In genomic region chr10:20254497-20254896, GRCh38 we compare ENCODE assay signal across 26 cellular contexts.
"Had no signal": no experiment of that assay in that cellular context is flagged by ENCODE, and none has a peak within 500 bp of the region (broad histone marks: within the 10 kb centered on the region; RNA-seq: fewer than 3 reads in every experiment).

No MANE protein-coding gene starts in this region.

- H3K4me3 Mint-ChIP-seq: immature natural killer cell; naive thymus-derived CD8-positive, alpha-beta T cell; nephron progenitor cell; stimulated activated effector memory CD8-positive, alpha-beta T cell treated with anti-CD3 and anti-CD28 coated beads, Interleukin-12 subunit alpha, Interleukin-12 subunit beta, amount 100 ng/mL, for 72 hours; stimulated activated naive CD8-positive, alpha-beta T cell treated with anti-CD3 and anti-CD28 coated beads, Interleukin-15, Interleukin-2, amounts not matched to agents 100 ng/mL and 50 ng/mL, for 24 hours had no signal

- H3K36me3 Mint-ChIP-seq: naive thymus-derived CD8-positive, alpha-beta T cell; stimulated activated effector memory CD8-positive, alpha-beta T cell treated with anti-CD3 and anti-CD28 coated beads, Interleukin-12 subunit alpha, Interleukin-12 subunit beta, amount 100 ng/mL, for 72 hours had no signal

- H3K36me3 ChIP-seq: left lung, ovary had no signal

- ATAC-seq: left colon; lower lobe of right lung; mucosa of descending colon; naive thymus-derived CD8-positive, alpha-beta T cell; stimulated activated effector memory CD8-positive, alpha-beta T cell treated with anti-CD3 and anti-CD28 coated beads, Interleukin-12 subunit alpha, Interleukin-12 subunit beta, amount 100 ng/mL, for 72 hours; upper lobe of right lung had no signal

- H3K27ac Mint-ChIP-seq: naive thymus-derived CD8-positive, alpha-beta T cell; nephron progenitor cell; progenitor cell of endocrine pancreas; stimulated activated effector memory CD8-positive, alpha-beta T cell treated with anti-CD3 and anti-CD28 coated beads, Interleukin-12 subunit alpha, Interleukin-12 subunit beta, amount 100 ng/mL, for 72 hours; stimulated activated naive CD8-positive, alpha-beta T cell treated with anti-CD3 and anti-CD28 coated beads, Interleukin-15, Interleukin-2, amounts not matched to agents 100 ng/mL and 50 ng/mL, for 24 hours had no signal

- H3K27ac ChIP-seq: lower lobe of right lung, ovary, skin epidermis, suprapubic skin, upper lobe of right lung had no signal

- H3K9me3 Mint-ChIP-seq: immature natural killer cell, nephron progenitor cell had no signal

- H3K27me3 ChIP-seq: heart left ventricle, left lung, ovary, suprapubic skin, tibial artery, upper lobe of right lung had no signal

- H3K4me1 ChIP-seq: left lung, lower lobe of right lung, suprapubic skin, upper lobe of right lung had no signal

- DNase-seq: immature natural killer cell; kidney; left colon; left lung; lower lobe of right lung; mammary epithelial cell; mesenchymal stem cell; mucosa of descending colon; naive thymus-derived CD8-positive, alpha-beta T cell; nephron progenitor cell; retina; right cardiac atrium; stimulated activated CD4-positive, alpha-beta T cell treated with anti-CD3 and anti-CD28 coated beads, Interleukin-12 subunit alpha, Interleukin-12 subunit beta, amount 100 ng/mL, for 4 hours; stimulated activated CD4-positive, alpha-beta T cell treated with anti-CD3 and anti-CD28 coated beads, Interleukin-15, amount 100 ng/mL, for 24 hours; stimulated activated CD4-positive, alpha-beta T cell treated with anti-CD3 and anti-CD28 coated beads, Interleukin-4, amount 100 ng/mL, for 24 hours; stimulated activated naive CD4-positive, alpha-beta T cell; tibial artery; upper lobe of right lung had no signal

- H3K4me1 Mint-ChIP-seq: naive thymus-derived CD8-positive, alpha-beta T cell; stimulated activated effector memory CD8-positive, alpha-beta T cell treated with anti-CD3 and anti-CD28 coated beads, Interleukin-12 subunit alpha, Interleukin-12 subunit beta, amount 100 ng/mL, for 72 hours had no signal

- H3K27me3 Mint-ChIP-seq: naive thymus-derived CD8-positive, alpha-beta T cell; progenitor cell of endocrine pancreas; stimulated activated naive CD8-positive, alpha-beta T cell treated with anti-CD3 and anti-CD28 coated beads, Interleukin-15, Interleukin-2, amounts not matched to agents 100 ng/mL and 50 ng/mL, for 24 hours had no signal

- H3K9me3 ChIP-seq: heart left ventricle, left lung, lower lobe of right lung, mucosa of descending colon, ovary, suprapubic skin, thoracic aorta, tibial artery, upper lobe of right lung had no signal

- H3K4me3 ChIP-seq: heart left ventricle, left lung, lower lobe of right lung, mucosa of descending colon, ovary, skin epidermis, suprapubic skin, tibial artery, upper lobe of right lung had no signal
